8 cellular contexts compared by ENCODE assay signal in the genomic region with DNA sequence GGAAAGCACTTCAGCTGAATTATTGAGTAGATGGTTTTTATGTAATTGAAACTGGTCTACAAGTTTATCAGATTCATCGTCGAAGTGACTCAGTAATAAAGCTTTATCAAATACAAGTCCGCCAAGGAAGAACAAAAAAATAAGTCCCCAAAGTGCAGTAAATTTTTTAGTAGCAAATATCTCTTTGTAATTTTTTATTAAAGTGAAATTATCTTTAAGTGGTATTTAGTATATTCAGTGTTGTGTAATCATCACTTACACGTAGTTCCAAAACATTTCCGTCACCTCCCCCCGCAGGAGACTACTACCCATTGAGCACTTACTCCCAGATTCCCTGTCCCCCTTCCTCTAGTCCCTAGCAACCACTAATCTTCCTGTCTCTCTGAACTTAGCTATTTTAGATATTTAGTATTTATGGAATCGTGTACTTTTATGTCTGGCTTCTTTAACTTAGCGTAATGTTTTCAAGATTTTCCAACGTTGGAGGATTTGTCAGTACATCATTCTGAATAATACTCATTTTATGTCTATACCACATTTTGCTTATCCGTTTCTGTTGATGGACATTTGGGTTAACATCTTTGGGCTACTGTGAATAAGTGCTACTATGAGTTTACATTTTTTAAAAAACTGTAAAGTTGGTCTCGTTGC. TPM values are rescaled to one million over a fixed set of nuclear protein-coding genes. Genes with fewer than 3 reads are reported as not detected.
DNase-seq lines count a peak whose midpoint lies in the region; ATAC-seq and TF ChIP-seq lines count a peak whose summit lies in the region.

No MANE protein-coding gene starts in this region.

- no peak for ATAC-seq in GM21717 (IDR thresholded peaks at IDR 0.05; ENCODE audit: unreplicated experiment)

- H3K4me1 ChIP-seq in mammary epithelial cell (ENCODE audit: insufficient read depth, low read length) (peaks cover 42% of the 10 kb centered on the region), stomach (peaks cover 35 to 57% (median 48%) of the 10 kb centered on the region in 4 donors)

- in situ Hi-C loops in mammary epithelial cell (cut with MboI; ENCODE audit: low sequenced_read_pairs in 2 of 2) = loop anchor here (10.0 kb wide), 1 partner anchor 50 kb away; a partner anchor contains a TSS

- H3K4me3 ChIP-seq in mammary epithelial cell (replicated peaks in 1 of 3; ENCODE audit: insufficient read depth in 1 of 3, low read depth in 2 of 3, low read length in 3 of 3) (peak overlapping the region; percentile 68 to 99 (median 92)), stomach (peak overlapping the region; percentile 60 to 93 (median 76))

- H4K20me1 ChIP-seq in mammary epithelial cell (ENCODE audit: insufficient read depth, low read length) = peaks cover 44% of the 10 kb centered on the region

- no peak overlapping the region for H2AFZ ChIP-seq in mammary epithelial cell (ENCODE audit: low read depth, low read length)

- intact Hi-C loops in mammary epithelial cell (cut with micrococcal nuclease) = loop anchor here (2.0 kb wide), 1 partner anchor 152 kb away; a partner anchor contains a TSS
- intact Hi-C loops in stomach (cut with DNase I; ENCODE audit: low total_unique reads) = no loop called here

- peak overlapping the region; percentile 97 for H3K27ac ChIP-seq in mammary epithelial cell (ENCODE audit: insufficient read depth, low read depth, low read length)
- H3K27ac ChIP-seq in layer of hippocampus (ENCODE audit: low read depth, low read length) = peak overlapping the region; percentile 88
- H3K27ac ChIP-seq in stomach = peak overlapping the region; percentile 96 to 99 (median 97)

- TF ChIP-seq CTCF in mammary epithelial cell (conservative IDR thresholded peaks at IDR 0.05 in 1 of 2, IDR thresholded peaks at IDR 0.05 in 1 of 2; ENCODE audit: extremely low read depth in 1 of 2, insufficient read depth in 1 of 2, low read depth in 1 of 2, low read length in 2 of 2) (no peak), stomach (IDR thresholded peaks at IDR 0.05) (no peak)

- peaks cover 69% of the 10 kb centered on the region for H3K79me2 ChIP-seq in mammary epithelial cell (ENCODE audit: insufficient read depth, low read length)

- H3K4me2 ChIP-seq in mammary epithelial cell (ENCODE audit: insufficient read depth, low read depth, low read length) = peak overlapping the region; percentile 67

- H3K9me3 ChIP-seq in mammary epithelial cell (replicated peaks; ENCODE audit: insufficient read depth, low read length) (no peaks in the 10 kb centered on the region), stomach (no peaks in the 10 kb centered on the region)

- CTCF ChIA-PET in mammary epithelial cell (lab: Charles Lee; ENCODE audit: low non-redundant PET) = no interaction called here

- TF ChIP-seq POLR2A in stomach (IDR thresholded peaks at IDR 0.05) = no peak

- no TSS peak for BruUV-seq in mammary epithelial cell (replicated peaks; lab: Mats Ljungman, UMichigan)

- 1% methylated on average over 11 of the region's 11 CpGs for WGBS in mammary epithelial cell (ENCODE audit: low coverage, missing lambda C conversion rate)
- WGBS in stomach, 5 donors = 0 to 1% (median 0%) methylated on average over 11 of the region's 11 CpGs

- dilution Hi-C loops in mammary epithelial cell (cut with HindIII; ENCODE audit: low sequenced_read_pairs) = loop anchor here (5.0 kb wide), 1 partner anchor 87 kb away; no protein-coding TSS in a partner anchor

- H3K36me3 ChIP-seq in mammary epithelial cell (ENCODE audit: insufficient read depth, low read length) (peaks cover 31% of the 10 kb centered on the region), stomach (peaks cover 38 to 40% (median 38%) of the 10 kb centered on the region in 4 donors)

- H3K27me3 ChIP-seq in mammary epithelial cell (ENCODE audit: insufficient read depth, low read length) (no peaks in the 10 kb centered on the region), layer of hippocampus (ENCODE audit: control insufficient read depth, insufficient read depth, low read length) (no peaks in the 10 kb centered on the region), stomach (no peaks in the 10 kb centered on the region)

- peak overlapping the region; percentile 100 for H3K9ac ChIP-seq in mammary epithelial cell (ENCODE audit: insufficient read depth, low read length)

- TF ChIP-seq EP300 in stomach (IDR thresholded peaks at IDR 0.05) = no peak

- peak; percentile 68 for DNase-seq in activated effector memory CD4-positive, alpha-beta T cell treated with anti-CD3 and anti-CD28 coated beads, Interleukin-2, amount 50 U/mL, for 16 hours
- DNase-seq in activated effector memory CD4-positive, alpha-beta T cell treated with Interleukin-2 at 50 U/mL for 16 hours = no peak
- DNase-seq in NOMO-1 treated with dmso at 0.1 percent for 144 hours (lab: John Stamatoyannopoulos, UW; ENCODE audit: unreplicated experiment) (peak; percentile 8), mammary epithelial cell (peak; percentile 38), stomach (no peak)
- no peak for DNase-seq in stimulated activated CD4-positive, alpha-beta T cell treated with anti-CD3 and anti-CD28 coated beads, Interleukin-12 subunit alpha, Interleukin-12 subunit beta, amount 100 ng/mL, for 4 hours

RNA-seq across cellular contexts. Expression of a gene that starts 1.1 kb away (rescaled TPM):
- total RNA-seq in mammary epithelial cell = 100 to 1,000 TPM; 167 to 323 TPM
- polyA plus RNA-seq in mammary epithelial cell = 394 TPM
- polyA minus RNA-seq in mammary epithelial cell = 185 TPM
- 100 to 1,000 TPM in 4 of 5 donors, 10 to 100 TPM in 1; 77.2 to 250 (median 145) TPM for total RNA-seq in stomach
- polyA plus RNA-seq in stomach = 100 to 1,000 TPM; 130 to 179 (median 146) TPM

RNA-seq across cellular contexts. Expression of a gene that starts 48.0 kb away (rescaled TPM):
- total RNA-seq in mammary epithelial cell (10 to 100 TPM; 23.2 to 29.0 TPM), stomach (10 to 100 TPM; 20.4 to 63.7 (median 26.3) TPM)
- polyA plus RNA-seq in mammary epithelial cell (13.1 TPM), stomach (10 to 100 TPM; 14.1 to 24.9 (median 19.1) TPM)
- polyA minus RNA-seq in mammary epithelial cell = 13.4 TPM

Comparison
In these comparisons a context has a peak if more than half of its experiments do, and no peak if none do; other contexts are left out.
1. DNase-seq: peak in activated effector memory CD4-positive, alpha-beta T cell treated with anti-CD3 and anti-CD28 coated beads, Interleukin-2, amount 50 U/mL, for 16 hours (single experiment), NOMO-1 treated with dmso at 0.1 percent for 144 hours (single experiment) and mammary epithelial cell (single experiment); none in activated effector memory CD4-positive, alpha-beta T cell treated with Interleukin-2 at 50 U/mL for 16 hours (single experiment), stomach (single experiment) and stimulated activated CD4-positive, alpha-beta T cell treated with anti-CD3 and anti-CD28 coated beads, Interleukin-12 subunit alpha, Interleukin-12 subunit beta, amount 100 ng/mL, for 4 hours (single experiment).
2. Peak in every context shown above with its lines, with median percentiles within 50 percentile points of each other: H3K27ac ChIP-seq.